12 cellular contexts compared by ENCODE assay signal in genomic region chr22:19086417-19086816, GRCh38. TPM values are rescaled to one million over a fixed set of nuclear protein-coding genes. Genes with fewer than 3 reads are reported as not detected.
DNase-seq lines count a peak whose midpoint lies in the region; ATAC-seq, FAIRE-seq and TF ChIP-seq lines count a peak whose summit lies in the region.
"Had no signal": no experiment of that assay in that cellular context is flagged by ENCODE, and none has a peak within 500 bp of the region (broad histone marks: within the 10 kb centered on the region; RNA-seq: fewer than 3 reads in every experiment).

No MANE protein-coding gene starts in this region.

- no peak for FAIRE-seq in K562 (lab: Jason Lieb, UNC)

- peak overlapping the region; percentile 31 for H3K56ac ChIP-seq in mesendoderm (ENCODE audit: low read length)

- H2AFZ ChIP-seq in K562 (ENCODE audit: low read depth, low read length), result no peak overlapping the region

- peaks cover 12% of the 10 kb centered on the region for H4K20me1 ChIP-seq in K562 (replicated peaks; ENCODE audit: control insufficient read depth, insufficient read depth, low read length)

- DNase-seq in right atrium auricular region (ENCODE audit: low spot score) (peak; percentile 44), left ventricle myocardium superior (no peak), K562 (ENCODE audit: extremely low read depth in 1 of 4, low spot score in 3 of 4) (peak in 1 of 4 experiments; percentile 36), mesendoderm (no peak), upper lobe of left lung (no peak), RKO (ENCODE audit: low spot score) (no peak), SK-N-DZ (ENCODE audit: low spot score) (no peak)
- no peak for DNase-seq in stimulated activated CD4-positive, alpha-beta T cell treated with anti-CD3 and anti-CD28 coated beads, Interleukin-4, amount 100 ng/mL, for 24 hours
- DNase-seq: ACHN, NCI-H2029 treated with DMSO at 0.1 percent for 48 hours, NCI-H774 had no signal

- ATAC-seq in left ventricle myocardium superior (no peak), K562 (peak; percentile 38), upper lobe of left lung (ENCODE audit: low FRiP score in 2 of 2) (peak in 1 of 2 donors; percentile 29)

- H2BK15ac ChIP-seq in mesendoderm (replicated peaks; ENCODE audit: low read depth), result no peak overlapping the region

- H3K4me3 ChIP-seq in right atrium auricular region (no peak overlapping the region), K562 (no peak overlapping the region), mesendoderm (ENCODE audit: low read length) (no peak overlapping the region), upper lobe of left lung (no peak overlapping the region)
- H3K4me3 ChIP-seq: SJCRH30 had no signal

- H3K27ac ChIP-seq in right atrium auricular region (peak overlapping the region in 1 of 2 donors; percentile 4), K562 (ENCODE audit: extremely low read depth, low read depth, low read length) (peak overlapping the region; percentile 2; the same call in 1 of the 3 replicates), mesendoderm (ENCODE audit: low read depth, low read length) (peak overlapping the region; percentile 17), upper lobe of left lung (peak overlapping the region; percentile 56 to 80 (median 68))

- TF ChIP-seq EP300 in K562 (IDR thresholded peaks at IDR 0.05; ENCODE audit: low read length) (no peak), upper lobe of left lung (IDR thresholded peaks at IDR 0.05) (no peak)

- WGBS in K562 (ENCODE audit: insufficient coverage, low coverage, missing lambda C conversion rate), result 79% methylated on average over 6 of the region's 6 CpGs
- WGBS in mesendoderm (ENCODE audit: extremely low coverage, insufficient coverage, low lambda C conversion rate), result no CpG with 5 or more reads among the region's 6 CpGs
- 78 to 90% methylated on average over 6 of the region's 6 CpGs for WGBS in upper lobe of left lung, 2 donors

- H2BK120ac ChIP-seq in mesendoderm (ENCODE audit: low read depth, low read length), result no peak overlapping the region

- H3K4ac ChIP-seq in mesendoderm (ENCODE audit: low read depth, low read length), result no peak overlapping the region

- H3K79me2 ChIP-seq in K562 (ENCODE audit: control insufficient read depth, insufficient read depth, low read length), result peaks cover 8% of the 10 kb centered on the region; the same call in 2 of the 3 replicates
- H3K79me2 ChIP-seq in mesendoderm (ENCODE audit: control insufficient read depth, insufficient read depth, low read length), result peaks cover 3% of the 10 kb centered on the region

- TF ChIP-seq POLR2A in K562 (conservative IDR thresholded peaks at IDR 0.05) (no peak), upper lobe of left lung (IDR thresholded peaks at IDR 0.05) (no peak)

- no peak overlapping the region for H3K18ac ChIP-seq in mesendoderm (ENCODE audit: low read length)

- H3K9me3 ChIP-seq in right atrium auricular region (no peaks in the 10 kb centered on the region), K562 (replicated peaks; ENCODE audit: control insufficient read depth, insufficient read depth, low read depth, low read length) (no peaks in the 10 kb centered on the region), upper lobe of left lung (no peaks in the 10 kb centered on the region)
- H3K9me3 ChIP-seq: SJCRH30 had no signal

- TF ChIP-seq CTCF in right atrium auricular region (IDR thresholded peaks at IDR 0.05) (no peak), K562 (IDR thresholded peaks at IDR 0.05 in 2 of 3, conservative IDR thresholded peaks at IDR 0.05 in 1 of 3; ENCODE audit: insufficient read depth in 2 of 3, low read depth in 1 of 3, low read length in 3 of 3) (no peak), upper lobe of left lung (IDR thresholded peaks at IDR 0.05) (no peak)

- BruUV-seq in K562 (replicated peaks; lab: Mats Ljungman, UMichigan), result no TSS peak

- intact Hi-C loops in left ventricle myocardium superior (cut with micrococcal nuclease) (no loop called here), K562 (cut with micrococcal nuclease) (no loop called here)

- H3K9me1 ChIP-seq in K562 (ENCODE audit: control insufficient read depth, insufficient read depth, low read length), result peaks cover 7% of the 10 kb centered on the region

- TF ChIP-seq RAD21 in K562 (CRISPR knock-in tag; conservative IDR thresholded peaks at IDR 0.05 in 1 of 2, IDR thresholded peaks at IDR 0.05 in 1 of 2), result no peak

- H3K27me3 ChIP-seq in right atrium auricular region, result no peaks in the 10 kb centered on the region
- H3K27me3 ChIP-seq in K562 (ENCODE audit: control insufficient read depth in 2 of 2, insufficient read depth in 2 of 2, low read length in 2 of 2), result no peaks in the 10 kb centered on the region
- no peaks in the 10 kb centered on the region for H3K27me3 ChIP-seq in mesendoderm (ENCODE audit: insufficient read depth, low read length, poor library complexity)
- no peaks in the 10 kb centered on the region for H3K27me3 ChIP-seq in upper lobe of left lung
- H3K27me3 ChIP-seq: SJCRH30 had no signal

- H3K23ac ChIP-seq in mesendoderm (ENCODE audit: low read length), result no peak overlapping the region

- peaks cover 0 to 14% of the 10 kb centered on the region in 2 donors for H3K4me1 ChIP-seq in right atrium auricular region
- H3K4me1 ChIP-seq in K562 (replicated peaks in 1 of 2; ENCODE audit: control insufficient read depth in 2 of 2, insufficient read depth in 2 of 2, low read length in 2 of 2), result peaks cover 7 to 18% of the 10 kb centered on the region in 2 experiments
- H3K4me1 ChIP-seq in mesendoderm (ENCODE audit: control insufficient read depth, low read depth, low read length), result peaks cover 4% of the 10 kb centered on the region
- peaks cover 7 to 16% (median 14%) of the 10 kb centered on the region in 4 donors for H3K4me1 ChIP-seq in upper lobe of left lung

- H4K8ac ChIP-seq in mesendoderm (ENCODE audit: low read depth, low read length), result no peak overlapping the region

- no peak overlapping the region for H2AK5ac ChIP-seq in mesendoderm (ENCODE audit: low read length)

- H3K9ac ChIP-seq in K562 (ENCODE audit: insufficient read depth in 1 of 2, low read depth in 2 of 2, low read length in 2 of 2) (peak overlapping the region; percentile 0 to 80; a peak in 2 of 4 replicates), mesendoderm (ENCODE audit: low read length) (no peak overlapping the region)

- H2BK5ac ChIP-seq in mesendoderm (ENCODE audit: low read length), result peak overlapping the region; percentile 71

- H4K5ac ChIP-seq in mesendoderm (ENCODE audit: low read length), result peak overlapping the region; percentile 65

- in situ Hi-C loops in K562 (cut with MboI), result no loop called here

- H3K79me1 ChIP-seq in mesendoderm (ENCODE audit: low read length), result peaks cover 11% of the 10 kb centered on the region

- POLR2A ChIA-PET in K562 (lab: Yijun Ruan, JAX), result interaction anchor here (0.6 to 0.7 kb wide), 2 partner anchors 39 to 135 kb away, joined by 3 read pairs; no protein-coding TSS in a partner anchor

- CTCF ChIA-PET in K562 (lab: Yijun Ruan, JAX; ENCODE audit: low intra/inter-chr PET ratio), result no interaction called here

- H3K36me3 ChIP-seq in right atrium auricular region, result peaks cover 7% of the 10 kb centered on the region
- H3K36me3 ChIP-seq in K562 (ENCODE audit: control insufficient read depth, insufficient read depth, low read length), result peaks cover 36% of the 10 kb centered on the region; the same call in 2 of the 3 replicates
- peaks cover 1% of the 10 kb centered on the region for H3K36me3 ChIP-seq in mesendoderm (ENCODE audit: control insufficient read depth, insufficient read depth, low read length)
- peaks cover 0 to 34% (median 13%) of the 10 kb centered on the region in 4 donors for H3K36me3 ChIP-seq in upper lobe of left lung
- H3K36me3 ChIP-seq: SJCRH30 had no signal

- H3K4me2 ChIP-seq in K562 (ENCODE audit: insufficient read depth, low read length), result no peak overlapping the region
- no peak overlapping the region for H3K4me2 ChIP-seq in mesendoderm (ENCODE audit: low read length)

RNA-seq across cellular contexts. Expression of gene DGCR2, which starts 35.8 kb away (rescaled TPM):
- total RNA-seq in right atrium auricular region (10 to 100 TPM; 32.8 to 48.1 TPM), left ventricle myocardium superior (33.1 TPM), K562 (2014; rRNA removed) (62.9 and 79.7 TPM in 2 replicates), K562 (2014; rRNA removed; fragmentation: Illumina TruSeq; extraction: Trizol) (25.0 and 31.7 TPM in 2 replicates), K562 (2015; rRNA removed; fragmentation: Illumina TruSeq; extraction: Trizol) (52.2 and 56.7 TPM in 2 replicates), K562 (2021) (101 and 103 TPM in 2 replicates), upper lobe of left lung (100 to 1,000 TPM in 1 of 6 donors, 10 to 100 TPM in 5; 65.9 to 101 (median 89.9) TPM)
- 104 and 237 TPM in 2 replicates for total RNA-seq in K562 (2011; cell fraction: chromatin; rRNA removed; ENCODE audit: low replicate concordance)
- total RNA-seq in K562 (2011; cell fraction: nucleolus; rRNA removed), result 233 and 250 TPM in 2 replicates
- 163 and 192 TPM in 2 replicates for total RNA-seq in K562 (2011; cell fraction: nucleoplasm; rRNA removed)
- polyA plus RNA-seq in K562 (2011; rRNA removed) (45.6 and 65.3 TPM in 2 replicates), K562 (2014; fragmentation: Illumina TruSeq; extraction: Trizol) (56.7 and 59.7 TPM in 2 replicates), K562 (2014; fragmentation: Nextera tagmentation; extraction: Ambion mirVana) (under 1 TPM; 0.69 to 0.70 TPM), K562 (2014; rRNA removed) (54.1 and 56.4 TPM in 2 replicates)
- 87.9 and 92.8 TPM in 2 replicates for polyA plus RNA-seq in K562 (2011; cell fraction: cytosol; rRNA removed)
- 96.5 and 99.6 TPM in 2 replicates for polyA plus RNA-seq in K562 (2011; cell fraction: nucleus; rRNA removed)
- 68.2 and 87.4 TPM in 2 replicates for polyA plus RNA-seq in K562 (2012)
- polyA minus RNA-seq in K562 (2011; rRNA and poly(A)+ RNA removed), result 59.4 and 60.5 TPM in 2 replicates
- 76.8 and 101 TPM in 2 replicates for polyA minus RNA-seq in K562 (2011; cell fraction: cytosol; rRNA and poly(A)+ RNA removed)
- 59.6 and 106 TPM in 2 replicates for polyA minus RNA-seq in K562 (2011; cell fraction: nucleus; rRNA and poly(A)+ RNA removed)
- polyA plus RNA-seq in mesendoderm (2013, experiment 1 of 2), result 33.9 TPM
- polyA plus RNA-seq in mesendoderm (2013, experiment 2 of 2), result 32.7 TPM
- 45.5 and 48.0 TPM in 2 replicates for polyA plus RNA-seq in SK-N-DZ (2014; cell fraction: cytosol; rRNA removed)
- 33.5 and 34.4 TPM in 2 replicates for polyA plus RNA-seq in SK-N-DZ (2014; cell fraction: nucleus; rRNA removed)

RNA-seq across cellular contexts. Expression of gene TSSK2, which starts 44.7 kb away (rescaled TPM):
- total RNA-seq in right atrium auricular region, result not detected
- not detected for total RNA-seq in left ventricle myocardium superior
- total RNA-seq in K562 (2011; cell fraction: chromatin; rRNA removed; ENCODE audit: low replicate concordance), result 0.21 TPM in 1 of 2 replicates, not detected in the other
- total RNA-seq in K562 (2011; cell fraction: nucleolus; rRNA removed), result not detected in 2 replicates
- total RNA-seq in K562 (2011; cell fraction: nucleoplasm; rRNA removed), result 0.22 TPM in 1 of 2 replicates, not detected in the other
- total RNA-seq in K562 (2014; rRNA removed), result not detected in 2 replicates
- total RNA-seq in K562 (2014; rRNA removed; fragmentation: Illumina TruSeq; extraction: Trizol), result not detected in 2 replicates
- total RNA-seq in K562 (2015; rRNA removed; fragmentation: Illumina TruSeq; extraction: Trizol), result not detected in 2 replicates
- not detected in 2 replicates for total RNA-seq in K562 (2021)
- not detected in 2 replicates for polyA plus RNA-seq in K562 (2011; rRNA removed)
- 0.04 TPM in 1 of 2 replicates, not detected in the other for polyA plus RNA-seq in K562 (2011; cell fraction: cytosol; rRNA removed)
- polyA plus RNA-seq in K562 (2011; cell fraction: nucleus; rRNA removed), result 0.10 TPM in 1 of 2 replicates, not detected in the other
- polyA plus RNA-seq in K562 (2012), result not detected in 2 replicates
- polyA plus RNA-seq in K562 (2014; fragmentation: Illumina TruSeq; extraction: Trizol), result not detected in 2 replicates
- polyA plus RNA-seq in K562 (2014; fragmentation: Nextera tagmentation; extraction: Ambion mirVana), result not detected
- 0.04 TPM in 1 of 2 replicates, not detected in the other for polyA plus RNA-seq in K562 (2014; rRNA removed)
- polyA minus RNA-seq in K562 (2011; rRNA and poly(A)+ RNA removed), result not detected in 2 replicates
- not detected in 2 replicates for polyA minus RNA-seq in K562 (2011; cell fraction: cytosol; rRNA and poly(A)+ RNA removed)
- not detected in 2 replicates for polyA minus RNA-seq in K562 (2011; cell fraction: nucleus; rRNA and poly(A)+ RNA removed)
- not detected for polyA plus RNA-seq in mesendoderm (2013, experiment 1 of 2)
- polyA plus RNA-seq in mesendoderm (2013, experiment 2 of 2), result not detected
- total RNA-seq in upper lobe of left lung, result not detected
- not detected in 2 replicates for polyA plus RNA-seq in SK-N-DZ (2014; cell fraction: cytosol; rRNA removed)
- not detected in 2 replicates for polyA plus RNA-seq in SK-N-DZ (2014; cell fraction: nucleus; rRNA removed)
- total RNA-seq: SJCRH30 had no signal

RNA-seq across cellular contexts. Expression of gene ESS2, which starts 58.0 kb away (rescaled TPM):
- total RNA-seq in right atrium auricular region, result 10 to 100 TPM in 1 of 2 donors, 1 to 10 TPM in 1; 8.5 to 12.0 TPM
- total RNA-seq in left ventricle myocardium superior, result 9.3 TPM
- total RNA-seq in K562 (2011; cell fraction: chromatin; rRNA removed; ENCODE audit: low replicate concordance), result 22.9 and 43.9 TPM in 2 replicates
- total RNA-seq in K562 (2011; cell fraction: nucleolus; rRNA removed), result 30.7 and 33.7 TPM in 2 replicates
- 20.2 and 27.2 TPM in 2 replicates for total RNA-seq in K562 (2011; cell fraction: nucleoplasm; rRNA removed)
- 42.5 and 47.4 TPM in 2 replicates for total RNA-seq in K562 (2014; rRNA removed)
- 9.4 and 10.7 TPM in 2 replicates for total RNA-seq in K562 (2014; rRNA removed; fragmentation: Illumina TruSeq; extraction: Trizol)
- 28.3 and 30.9 TPM in 2 replicates for total RNA-seq in K562 (2015; rRNA removed; fragmentation: Illumina TruSeq; extraction: Trizol)
- total RNA-seq in K562 (2021), result 51.3 and 52.8 TPM in 2 replicates
- 26.8 and 44.0 TPM in 2 replicates for polyA plus RNA-seq in K562 (2011; rRNA removed)
- polyA plus RNA-seq in K562 (2011; cell fraction: cytosol; rRNA removed), result 44.3 and 59.3 TPM in 2 replicates
- polyA plus RNA-seq in K562 (2011; cell fraction: nucleus; rRNA removed), result 50.0 and 63.7 TPM in 2 replicates
- polyA plus RNA-seq in K562 (2012), result 34.4 and 35.2 TPM in 2 replicates
- 23.6 and 41.0 TPM in 2 replicates for polyA plus RNA-seq in K562 (2014; fragmentation: Illumina TruSeq; extraction: Trizol)
- polyA plus RNA-seq in K562 (2014; fragmentation: Nextera tagmentation; extraction: Ambion mirVana), result 1 to 10 TPM in 1 of 2 experiments, under 1 TPM in 1; 0.70 to 1.9 TPM
- polyA plus RNA-seq in K562 (2014; rRNA removed), result 47.1 and 58.1 TPM in 2 replicates
- 11.3 and 13.6 TPM in 2 replicates for polyA minus RNA-seq in K562 (2011; rRNA and poly(A)+ RNA removed)
- polyA minus RNA-seq in K562 (2011; cell fraction: cytosol; rRNA and poly(A)+ RNA removed), result 16.3 and 30.8 TPM in 2 replicates
- polyA minus RNA-seq in K562 (2011; cell fraction: nucleus; rRNA and poly(A)+ RNA removed), result 11.7 and 24.3 TPM in 2 replicates
- polyA plus RNA-seq in mesendoderm (2013, experiment 1 of 2), result 10.7 TPM
- polyA plus RNA-seq in mesendoderm (2013, experiment 2 of 2), result 10.3 TPM
- 10 to 100 TPM; 13.7 to 21.3 (median 16.6) TPM for total RNA-seq in upper lobe of left lung
- polyA plus RNA-seq in SK-N-DZ (2014; cell fraction: cytosol; rRNA removed), result 23.4 and 31.1 TPM in 2 replicates
- 18.7 and 31.3 TPM in 2 replicates for polyA plus RNA-seq in SK-N-DZ (2014; cell fraction: nucleus; rRNA removed)
